Comparison of ENCODE assay signal across 8 cellular contexts in the genomic region with DNA sequence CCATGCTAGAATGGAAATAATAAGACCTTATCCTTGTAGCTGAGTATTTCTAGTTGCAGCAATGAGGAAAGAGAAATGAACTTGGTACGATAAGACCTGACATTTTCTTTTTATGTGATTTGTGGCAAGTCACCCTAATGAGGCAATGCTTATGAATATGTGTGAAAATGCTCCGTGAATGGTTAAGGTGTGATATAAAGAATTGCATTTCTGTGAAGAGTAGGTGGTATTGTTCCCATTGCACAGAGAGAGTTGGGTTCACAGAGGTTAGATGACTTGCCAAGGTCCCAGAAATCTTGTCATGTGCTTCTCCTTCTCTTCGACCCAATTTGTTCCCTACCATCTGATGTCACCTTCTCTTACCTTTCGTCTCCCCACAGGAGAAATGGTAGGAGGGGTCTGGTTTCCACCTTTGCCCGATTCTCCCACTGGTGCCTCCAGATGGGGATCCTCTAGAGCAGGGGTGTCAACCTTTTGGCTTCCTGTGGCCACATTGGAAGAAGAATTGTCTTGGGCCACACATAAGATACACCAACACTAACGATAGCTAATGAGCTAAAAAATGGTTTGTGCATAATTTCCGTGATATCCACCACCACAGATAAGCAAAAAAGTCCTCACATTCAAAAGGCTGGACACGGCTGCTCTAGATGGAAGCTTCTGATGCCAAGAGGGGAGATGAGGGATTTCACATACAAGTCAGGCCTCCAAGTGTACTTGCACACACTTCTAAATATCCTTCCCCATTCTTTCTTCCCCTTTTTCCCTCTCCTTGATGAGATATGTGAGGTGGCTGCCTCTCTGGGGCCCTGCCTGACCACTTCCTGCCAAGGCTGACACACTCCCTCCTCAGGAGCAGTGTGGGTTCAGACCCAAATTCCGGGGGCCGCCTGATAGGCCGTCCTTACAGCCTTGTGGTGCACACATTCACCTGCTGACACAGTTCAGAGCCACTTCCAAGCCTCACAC.
A peak's percentile ranks its signal among the peaks of the same experiment; 100 is the strongest.
DNase-seq lines count a peak whose midpoint lies in the region; ATAC-seq and TF ChIP-seq lines count a peak whose summit lies in the region.

No MANE protein-coding gene starts in this region.

- no peaks in the 10 kb centered on the region for H3K27me3 ChIP-seq in right atrium auricular region
- H3K27me3 ChIP-seq in foreskin keratinocyte = peaks cover 31% of the 10 kb centered on the region

- peaks cover 34% of the 10 kb centered on the region for H3K36me3 Mint-ChIP-seq in activated T-cell treated with anti-CD3 and anti-CD28 coated beads, Interleukin-2, amount 50 U/mL, for 4 hours (ENCODE audit: insufficient read depth)

- no peaks in the 10 kb centered on the region for H3K36me3 ChIP-seq in right atrium auricular region

- no peaks in the 10 kb centered on the region for H3K9me3 Mint-ChIP-seq in activated T-cell treated with anti-CD3 and anti-CD28 coated beads, Interleukin-2, amount 50 U/mL, for 4 hours

- intact Hi-C loops in Right ventricle myocardium superior (cut with DNase I) = no loop called here

- TF ChIP-seq CTCF in right atrium auricular region (IDR thresholded peaks at IDR 0.05) (no peak), foreskin keratinocyte (conservative IDR thresholded peaks at IDR 0.05) (no peak)

- H3K4me1 ChIP-seq in right atrium auricular region (no peaks in the 10 kb centered on the region), foreskin keratinocyte (no peaks in the 10 kb centered on the region)

- H3K4me3 ChIP-seq in right atrium auricular region = no peak overlapping the region

- H3K27ac ChIP-seq in right atrium auricular region = no peak overlapping the region
- H3K27ac ChIP-seq in foreskin keratinocyte = no peak overlapping the region

- peak; percentile 57 for DNase-seq in Right ventricle myocardium superior
- no peak for DNase-seq in right atrium auricular region (ENCODE audit: low spot score)
- peak; percentile 38 for DNase-seq in HT1080 (ENCODE audit: low read depth)
- DNase-seq in activated T-cell treated with anti-CD3 and anti-CD28 coated beads, Interleukin-2, amount 50 U/mL, for 4 hours = no peak
- DNase-seq in stimulated activated CD4-positive, alpha-beta T cell treated with anti-CD3 and anti-CD28 coated beads, Interleukin-2, amount 100 ng/mL, for 24 hours = peak; percentile 36 to 51
- DNase-seq in foreskin keratinocyte = no peak
- no peak for DNase-seq in GOT3 (lab: John Stamatoyannopoulos, UW)

- H3K4me1 Mint-ChIP-seq in activated T-cell treated with anti-CD3 and anti-CD28 coated beads, Interleukin-2, amount 50 U/mL, for 4 hours (ENCODE audit: low read depth) = peaks cover 29% of the 10 kb centered on the region

- H3K4me3 Mint-ChIP-seq in activated T-cell treated with anti-CD3 and anti-CD28 coated beads, Interleukin-2, amount 50 U/mL, for 4 hours = peak overlapping the region; percentile 45

- H3K27me3 Mint-ChIP-seq in activated T-cell treated with anti-CD3 and anti-CD28 coated beads, Interleukin-2, amount 50 U/mL, for 4 hours (ENCODE audit: low read depth) = no peaks in the 10 kb centered on the region

- ATAC-seq in Right ventricle myocardium superior (ENCODE audit: poor library complexity) = peak; percentile 31
- peak; percentile 82 to 90 for ATAC-seq in activated T-cell treated with anti-CD3 and anti-CD28 coated beads, Interleukin-2, amount 50 U/mL, for 4 hours
- no peak for ATAC-seq in foreskin keratinocyte
- no peak for ATAC-seq in HG03135 (IDR thresholded peaks at IDR 0.05; ENCODE audit: unreplicated experiment)

- H3K9me3 ChIP-seq in right atrium auricular region = no peaks in the 10 kb centered on the region

Comparison
In these comparisons a context has a peak if more than half of its experiments do, and no peak if none do; other contexts are left out.
1. DNase-seq: peak in Right ventricle myocardium superior (single experiment), HT1080 (single experiment) and stimulated activated CD4-positive, alpha-beta T cell treated with anti-CD3 and anti-CD28 coated beads, Interleukin-2, amount 100 ng/mL, for 24 hours (2 of 2); none in right atrium auricular region (single experiment), activated T-cell treated with anti-CD3 and anti-CD28 coated beads, Interleukin-2, amount 50 U/mL, for 4 hours (single experiment), foreskin keratinocyte (0 of 2) and GOT3 (single experiment).
2. ATAC-seq: peak in Right ventricle myocardium superior (single experiment) and activated T-cell treated with anti-CD3 and anti-CD28 coated beads, Interleukin-2, amount 50 U/mL, for 4 hours (2 of 2); none in foreskin keratinocyte (single experiment) and HG03135 (single experiment).